ENCODE assay signal across 11 cellular contexts in genomic region chr9:81028504-81028903, GRCh38.
DNase-seq lines count a peak whose midpoint lies in the region; ATAC-seq, FAIRE-seq and TF ChIP-seq lines count a peak whose summit lies in the region.
"Had no signal": no experiment of that assay in that cellular context is flagged by ENCODE, and none has a peak within 500 bp of the region (broad histone marks: within the 10 kb centered on the region; RNA-seq: fewer than 3 reads in every experiment).

No MANE protein-coding gene starts in this region.

- H4K20me1 ChIP-seq in osteoblast (ENCODE audit: insufficient read depth, low read length), result no peaks in the 10 kb centered on the region

- H3K27ac ChIP-seq in epithelial cell of prostate (no peak overlapping the region), osteoblast (ENCODE audit: low read depth, low read length) (no peak overlapping the region)

- DNase-seq in ELF-1 (ENCODE audit: low read depth, low spot score), result peak; percentile 11
- peak; percentile 97 for DNase-seq in RCC 7860 (ENCODE audit: low spot score)
- peak; percentile 73 for DNase-seq in epithelial cell of prostate (ENCODE audit: low read depth, low spot score)
- DNase-seq in osteoblast (ENCODE audit: insufficient read length, low spot score, missing footprints), result peak; percentile 41
- no peak for DNase-seq in activated CD4-positive, alpha-beta T cell treated with anti-CD3 and anti-CD28 coated beads for 36 hours
- DNase-seq in T-helper 1 cell, result no peak
- DNase-seq in effector CD4-positive, alpha-beta T cell, result no peak
- DNase-seq: activated CD4-positive, alpha-beta memory T cell treated with anti-CD3 and anti-CD28 coated beads for 36 hours; SIG-M5; stimulated activated naive CD4-positive, alpha-beta T cell had no signal

- ATAC-seq in activated CD4-positive, alpha-beta T cell treated with anti-CD3 and anti-CD28 coated beads for 36 hours, result no peak
- no peak for ATAC-seq in GM21737 (IDR thresholded peaks at IDR 0.05; ENCODE audit: unreplicated experiment)

- H3K4me3 Mint-ChIP-seq in activated CD4-positive, alpha-beta T cell treated with anti-CD3 and anti-CD28 coated beads for 36 hours, result no peak overlapping the region
- H3K4me3 Mint-ChIP-seq: activated CD4-positive, alpha-beta memory T cell treated with anti-CD3 and anti-CD28 coated beads for 36 hours had no signal

- no peaks in the 10 kb centered on the region for H3K27me3 Mint-ChIP-seq in activated CD4-positive, alpha-beta T cell treated with anti-CD3 and anti-CD28 coated beads for 36 hours
- H3K27me3 Mint-ChIP-seq: activated CD4-positive, alpha-beta memory T cell treated with anti-CD3 and anti-CD28 coated beads for 36 hours had no signal

- POLR2A ChIA-PET in activated CD4-positive, alpha-beta T cell treated with anti-CD3 and anti-CD28 coated beads for 36 hours (lab: Charles Lee), result no interaction called here

- H3K36me3 Mint-ChIP-seq in activated CD4-positive, alpha-beta T cell treated with anti-CD3 and anti-CD28 coated beads for 36 hours (ENCODE audit: low read depth), result no peaks in the 10 kb centered on the region
- H3K36me3 Mint-ChIP-seq: activated CD4-positive, alpha-beta memory T cell treated with anti-CD3 and anti-CD28 coated beads for 36 hours had no signal

- H3K4me1 ChIP-seq in osteoblast (ENCODE audit: insufficient read depth, low read length), result peaks cover 26% of the 10 kb centered on the region

- no peak overlapping the region for H3K27ac Mint-ChIP-seq in activated CD4-positive, alpha-beta T cell treated with anti-CD3 and anti-CD28 coated beads for 36 hours
- H3K27ac Mint-ChIP-seq: activated CD4-positive, alpha-beta memory T cell treated with anti-CD3 and anti-CD28 coated beads for 36 hours had no signal

- H3K4me1 Mint-ChIP-seq in activated CD4-positive, alpha-beta T cell treated with anti-CD3 and anti-CD28 coated beads for 36 hours, result no peaks in the 10 kb centered on the region

- H3K36me3 ChIP-seq in osteoblast (ENCODE audit: insufficient read depth, low read length), result no peaks in the 10 kb centered on the region

- no peaks in the 10 kb centered on the region for H3K79me2 ChIP-seq in osteoblast (ENCODE audit: insufficient read depth, low read length)

- H3K9me3 ChIP-seq in osteoblast (ENCODE audit: low read depth, low read length), result no peaks in the 10 kb centered on the region

- FAIRE-seq in RCC 7860 (lab: Jason Lieb, UNC), result peak; percentile 99

- H3K9me3 Mint-ChIP-seq in activated CD4-positive, alpha-beta T cell treated with anti-CD3 and anti-CD28 coated beads for 36 hours (ENCODE audit: low read depth), result no peaks in the 10 kb centered on the region

- no peak for TF ChIP-seq CTCF in osteoblast (IDR thresholded peaks at IDR 0.05; ENCODE audit: extremely low read depth, low read depth, low read length)

- no peak overlapping the region for H3K4me3 ChIP-seq in osteoblast (ENCODE audit: insufficient read depth, low read length)

- no peak overlapping the region for H2AFZ ChIP-seq in osteoblast (ENCODE audit: low read length)

- CTCF ChIA-PET in activated CD4-positive, alpha-beta T cell treated with anti-CD3 and anti-CD28 coated beads for 36 hours (lab: Charles Lee), result no interaction called here

- peak overlapping the region; percentile 48 for H3K4me2 ChIP-seq in osteoblast (ENCODE audit: insufficient read depth, low read length)

- intact Hi-C loops in activated CD4-positive, alpha-beta T cell treated with anti-CD3 and anti-CD28 coated beads for 36 hours (cut with DNase I, micrococcal nuclease), result no loop called here

- no peaks in the 10 kb centered on the region for H3K27me3 ChIP-seq in osteoblast (ENCODE audit: insufficient read depth, low read length)

Comparison
In these comparisons a context has a peak if more than half of its experiments do, and no peak if none do; other contexts are left out.
1. DNase-seq: peak in ELF-1 (single experiment), RCC 7860 (single experiment), epithelial cell of prostate (single experiment) and osteoblast (single experiment); none in activated CD4-positive, alpha-beta T cell treated with anti-CD3 and anti-CD28 coated beads for 36 hours (single experiment), T-helper 1 cell (0 of 5) and effector CD4-positive, alpha-beta T cell (single experiment).